Comparison of ENCODE assay signal across 8 cellular contexts in genomic region chr1:22704440-22705067, GRCh38. TPM values are rescaled to one million over a fixed set of nuclear protein-coding genes. Genes with fewer than 3 reads are reported as not detected.
DNase-seq lines count a peak whose midpoint lies in the region; ATAC-seq and TF ChIP-seq lines count a peak whose summit lies in the region.

No MANE protein-coding gene starts in this region.

- POLR2A ChIA-PET in Caco-2 (lab: Charles Lee), result interaction anchor here (0.8 kb wide), 1 partner anchor 12 kb away, joined by 3 read pairs; no protein-coding TSS in a partner anchor

- DNase-seq in Caco-2 (peak; percentile 86 to 89), NCI-H69 (lab: John Stamatoyannopoulos, UW) (peak; percentile 79), ecto neural progenitor cell (ENCODE audit: low spot score) (peak; percentile 86), lung (ENCODE audit: low spot score) (peak; percentile 84)
- DNase-seq in activated CD4-positive, alpha-beta T cell treated with anti-CD3 and anti-CD28 coated beads, Interleukin-2, amount 50 U/mL, for 48 hours, result peak; percentile 81 to 86
- peak; percentile 64 to 75 (median 69) for DNase-seq in stimulated activated CD4-positive, alpha-beta T cell treated with anti-CD3 and anti-CD28 coated beads, TNF-alpha, amount 100 ng/mL, for 48 hours (ENCODE audit: low read depth in 3 of 3)

- BruUV-seq in Caco-2 (replicated peaks; lab: Mats Ljungman, UMichigan), result no TSS peak

- WGBS in lung, 2 donors, result 70 to 74% methylated on average over 2 of the region's 2 CpGs

- H3K4me1 Mint-ChIP-seq in Caco-2 (ENCODE audit: low read depth, unreplicated experiment), result peaks cover 35% of the 10 kb centered on the region

- no peak overlapping the region for H3K4me3 Mint-ChIP-seq in Caco-2 (ENCODE audit: unreplicated experiment)

- no peaks in the 10 kb centered on the region for H3K27me3 Mint-ChIP-seq in Caco-2 (ENCODE audit: insufficient read depth, unreplicated experiment)

- CTCF ChIA-PET in Caco-2 (lab: Charles Lee), result interaction anchor here (0.6 to 1.9 kb wide), 25 partner anchors 10 to 300 kb away, joined by 3 to 30 read pairs (median 4); no protein-coding TSS in a partner anchor

- H3K27me3 ChIP-seq in Caco-2 (replicated peaks; ENCODE audit: control insufficient read depth, insufficient read depth, low read length) (no peaks in the 10 kb centered on the region), lung (ENCODE audit: control insufficient read depth, insufficient read depth) (no peaks in the 10 kb centered on the region)

- H3K9me3 ChIP-seq in Caco-2 (no peaks in the 10 kb centered on the region), lung (ENCODE audit: control insufficient read depth in 2 of 2, insufficient read depth in 1 of 2, low read length in 1 of 2) (no peaks in the 10 kb centered on the region)

- H3K36me3 ChIP-seq in Caco-2 (ENCODE audit: control insufficient read depth, insufficient read depth, low read length) (no peaks in the 10 kb centered on the region), lung (ENCODE audit: control insufficient read depth in 2 of 2, insufficient read depth in 2 of 2, low read length in 2 of 2) (no peaks in the 10 kb centered on the region)

- H3K27ac ChIP-seq in lung (ENCODE audit: low read depth in 1 of 2, low read length in 1 of 2), result no peak overlapping the region

- H3K4me3 ChIP-seq in Caco-2 (ENCODE audit: low read depth, low read length), result no peak overlapping the region
- H3K4me3 ChIP-seq in lung, result no peak overlapping the region

- ATAC-seq in HG02870 (IDR thresholded peaks at IDR 0.05; ENCODE audit: unreplicated experiment) (peak; percentile 62), lung (ENCODE audit: insufficient read depth, low FRiP score) (peak; percentile 79), GM21381 (IDR thresholded peaks at IDR 0.05; ENCODE audit: unreplicated experiment) (no peak)

- intact Hi-C loops in Caco-2 (cut with micrococcal nuclease; ENCODE audit: unreplicated experiment), result loop anchor here (1.0 to 5.0 kb wide), 5 partner anchors 27 to 185 kb away; no protein-coding TSS in a partner anchor

- H3K4me1 ChIP-seq in Caco-2, result peaks cover 34% of the 10 kb centered on the region
- H3K4me1 ChIP-seq in lung (ENCODE audit: control insufficient read depth in 2 of 2, insufficient read depth in 2 of 2, low read length in 2 of 2), result no peaks in the 10 kb centered on the region

- peak overlapping the region; percentile 63 for H3K27ac Mint-ChIP-seq in Caco-2 (ENCODE audit: unreplicated experiment)

- TF ChIP-seq CTCF in Caco-2 (IDR thresholded peaks at IDR 0.05; ENCODE audit: insufficient read depth in 1 of 2, low read depth in 1 of 2, low read length in 1 of 2, severe bottlenecking in 1 of 2, unreplicated experiment in 1 of 2) (peak; percentile 86 to 92), lung (IDR thresholded peaks at IDR 0.05; ENCODE audit: control extremely low read depth, extremely low read depth) (peak; percentile 69)

- H3K36me3 Mint-ChIP-seq in Caco-2 (ENCODE audit: insufficient read depth, unreplicated experiment), result no peaks in the 10 kb centered on the region

- H3K9me3 Mint-ChIP-seq in Caco-2 (ENCODE audit: unreplicated experiment), result no peaks in the 10 kb centered on the region

RNA-seq across cellular contexts. Expression of gene EPHB2, which starts 6.1 kb away (rescaled TPM):
- total RNA-seq in Caco-2 (2022), result 30.1 and 31.5 TPM in 2 replicates
- 1 to 10 TPM; 6.7 to 8.5 TPM for total RNA-seq in lung
- polyA plus RNA-seq in lung, result 1 to 10 TPM; 1.2 to 4.8 TPM

RNA-seq across cellular contexts. Expression of gene C1QB, which starts 51.5 kb away (rescaled TPM):
- not detected in 2 replicates for total RNA-seq in Caco-2 (2022)
- total RNA-seq in lung, result 100 to 1,000 TPM in 1 of 2 donors, 10 to 100 TPM in 1; 39.6 to 702 TPM
- polyA plus RNA-seq in lung, result 100 to 1,000 TPM; 354 to 508 TPM

Comparison
In these comparisons a context has a peak if more than half of its experiments do, and no peak if none do; other contexts are left out.
1. RNA of gene C1QB, which starts 51.5 kb away (total RNA-seq): 39.6 to 702 TPM in lung; not detected in Caco-2; every median in the first group is over 10 times any median in the second.
2. Peak in every context shown above with its lines, with median percentiles within 50 percentile points of each other: DNase-seq.